ENCODE assay signal across 28 cellular contexts in the genomic region with DNA sequence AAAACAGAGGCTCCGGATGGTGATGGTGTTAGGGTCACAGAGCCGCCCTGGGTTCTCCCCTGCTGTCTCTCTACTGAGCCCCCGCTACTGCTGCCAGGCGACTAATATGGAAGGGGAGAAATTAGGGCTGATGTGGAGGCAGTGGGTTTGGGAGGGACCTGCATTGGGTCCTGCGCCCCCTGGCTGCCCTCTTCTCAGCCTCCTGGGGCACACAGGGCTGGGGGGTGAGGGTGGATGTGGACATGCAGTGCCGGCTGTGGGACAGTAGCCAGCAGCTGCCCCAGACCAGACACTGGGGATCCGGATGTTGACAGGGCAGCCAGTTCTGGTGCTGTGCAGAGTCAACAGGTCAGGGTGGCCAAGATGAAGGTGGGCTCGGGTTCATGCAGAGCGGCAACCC.
DNase-seq lines count a peak whose midpoint lies in the region; ATAC-seq and TF ChIP-seq lines count a peak whose summit lies in the region.
"Had no signal": no experiment of that assay in that cellular context is flagged by ENCODE, and none has a peak within 500 bp of the region (broad histone marks: within the 10 kb centered on the region; RNA-seq: fewer than 3 reads in every experiment).

No MANE protein-coding gene starts in this region.

- no peaks in the 10 kb centered on the region for H3K36me3 Mint-ChIP-seq in memory B cell
- H3K36me3 Mint-ChIP-seq: activated CD4-positive, alpha-beta memory T cell treated with anti-CD3 and anti-CD28 coated beads for 36 hours; IgD-negative memory B cell had no signal

- H3K4me1 ChIP-seq in HEK293 (ENCODE audit: control insufficient read depth, insufficient read depth, low read length), result no peaks in the 10 kb centered on the region
- H3K4me1 ChIP-seq: esophagus squamous epithelium, HAP-1, heart right ventricle, sigmoid colon, tibial artery had no signal

- H3K4me3 Mint-ChIP-seq in memory B cell, result no peak overlapping the region
- H3K4me3 Mint-ChIP-seq: activated CD4-positive, alpha-beta memory T cell treated with anti-CD3 and anti-CD28 coated beads for 36 hours; activated naive CD4-positive, alpha-beta T cell treated with anti-CD3 and anti-CD28 coated beads for 36 hours; activated T-helper 1 cell treated with anti-CD3 and anti-CD28 coated beads, Interleukin-12 subunit alpha, Interleukin-12 subunit beta, Interleukin-2, Interleukin-4 antibody, amounts not matched to agents 30 ng/mL and 10 ng/mL and 1 ng/mL, durations not matched to agents 14 hours and 24 hours and 36 hours; IgD-negative memory B cell; T-helper 17 cell had no signal

- no peak overlapping the region for H3K27ac Mint-ChIP-seq in memory B cell
- H3K27ac Mint-ChIP-seq: activated CD4-positive, alpha-beta memory T cell treated with anti-CD3 and anti-CD28 coated beads for 36 hours; activated naive CD4-positive, alpha-beta T cell treated with anti-CD3 and anti-CD28 coated beads for 36 hours; activated T-helper 1 cell treated with anti-CD3 and anti-CD28 coated beads, Interleukin-12 subunit alpha, Interleukin-12 subunit beta, Interleukin-2, Interleukin-4 antibody, amounts not matched to agents 30 ng/mL and 10 ng/mL and 1 ng/mL, durations not matched to agents 14 hours and 24 hours and 36 hours; IgD-negative memory B cell; T-helper 17 cell had no signal

- ATAC-seq in memory B cell (ENCODE audit: low read depth) (peak; percentile 53), HG03135 (IDR thresholded peaks at IDR 0.05; ENCODE audit: unreplicated experiment) (no peak)
- ATAC-seq: T-helper 17 cell had no signal

- no peak for DNase-seq in memory B cell (ENCODE audit: low spot score in 2 of 2)
- no peak for DNase-seq in NK-92 (lab: John Stamatoyannopoulos, UW; ENCODE audit: unreplicated experiment)
- no peak for DNase-seq in NCI-H2029 (lab: John Stamatoyannopoulos, UW)
- DNase-seq: activated CD4-positive, alpha-beta memory T cell treated with anti-CD3 and anti-CD28 coated beads for 36 hours; activated CD4-positive, CD25-positive, alpha-beta regulatory T cell treated with anti-CD3 and anti-CD28 coated beads, Interleukin-2, amount 50 U/mL, for 72 hours; activated CD8-positive, alpha-beta memory T cell treated with anti-CD3 and anti-CD28 coated beads, Interleukin-2, amount 50 U/mL, for 4 hours; activated naive CD4-positive, alpha-beta T cell treated with anti-CD3 and anti-CD28 coated beads for 36 hours; body of pancreas; C1 segment of cervical spinal cord; DMS53; dorsolateral prefrontal cortex; esophagus squamous epithelium; heart right ventricle; NCI-H1092; NCI-H1694; NCI-H2171; NCI-H510A treated with DMSO at 0.1 percent for 48 hours; sigmoid colon; stimulated activated CD4-positive, alpha-beta T cell treated with anti-CD3 and anti-CD28 coated beads, Interleukin-4, amount 100 ng/mL, for 1 hour; T-helper 17 cell; tibial artery had no signal

- TF ChIP-seq CTCF in GM12872 (IDR thresholded peaks at IDR 0.05; ENCODE audit: insufficient read depth, low read depth, low read length) (peak; percentile 21; the same call in 1 of the 3 replicates), HEK293 (tag by site-specific recombination; IDR thresholded peaks at IDR 0.05) (no peak; the same call in 1 of the 2 replicates), VCaP (conservative IDR thresholded peaks at IDR 0.05) (0 out of 2 replicates have a peak, but pooled peaks have one; percentile 16)

- no peaks in the 10 kb centered on the region for H3K9me3 Mint-ChIP-seq in memory B cell
- H3K9me3 Mint-ChIP-seq: activated CD4-positive, alpha-beta memory T cell treated with anti-CD3 and anti-CD28 coated beads for 36 hours; activated naive CD4-positive, alpha-beta T cell treated with anti-CD3 and anti-CD28 coated beads for 36 hours; activated T-helper 1 cell treated with anti-CD3 and anti-CD28 coated beads, Interleukin-12 subunit alpha, Interleukin-12 subunit beta, Interleukin-2, Interleukin-4 antibody, amounts not matched to agents 30 ng/mL and 10 ng/mL and 1 ng/mL, durations not matched to agents 14 hours and 24 hours and 36 hours; IgD-negative memory B cell had no signal

- no peaks in the 10 kb centered on the region for H3K4me1 Mint-ChIP-seq in memory B cell
- H3K4me1 Mint-ChIP-seq: IgD-negative memory B cell had no signal

- H3K27ac ChIP-seq in HEK293 (ENCODE audit: extremely low read depth, low read depth, low read length), result no peak overlapping the region
- H3K27ac ChIP-seq in VCaP, result no peak overlapping the region
- H3K27ac ChIP-seq: body of pancreas, esophagus squamous epithelium, heart right ventricle, sigmoid colon, tibial artery had no signal

- CTCF ChIA-PET in HEK293 (lab: Yijun Ruan, JAX), result interaction anchor here (1.0 kb wide), 1 partner anchor 32 kb away, joined by 4 read pairs; no protein-coding TSS in a partner anchor

- no peaks in the 10 kb centered on the region for H3K9me3 ChIP-seq in HEK293 (ENCODE audit: control insufficient read depth, insufficient read depth, low read depth, low read length)
- H3K9me3 ChIP-seq: body of pancreas, esophagus squamous epithelium, HAP-1, heart right ventricle, sigmoid colon, tibial artery had no signal

- H3K4me3 ChIP-seq in HEK293 (ENCODE audit: low read depth, low read length), result no peak overlapping the region
- H3K4me3 ChIP-seq: body of pancreas, dorsolateral prefrontal cortex, esophagus squamous epithelium, HAP-1, heart right ventricle, sigmoid colon, tibial artery had no signal

- peaks cover 20% of the 10 kb centered on the region for H3K27me3 Mint-ChIP-seq in memory B cell

- H3K36me3 ChIP-seq in HEK293 (ENCODE audit: control insufficient read depth in 2 of 2, insufficient read depth in 1 of 2, low read length in 2 of 2), result no peaks in the 10 kb centered on the region
- H3K36me3 ChIP-seq: esophagus squamous epithelium, HAP-1, heart right ventricle, sigmoid colon, tibial artery had no signal

- POLR2A ChIA-PET in HEK293 (lab: Yijun Ruan, JAX), result no interaction called here

TF ChIP-seq in HEK293, 187 proteins besides CTCF, POLR2A, EP300 and RAD21:
- TF ChIP-seq, protein P1, sequence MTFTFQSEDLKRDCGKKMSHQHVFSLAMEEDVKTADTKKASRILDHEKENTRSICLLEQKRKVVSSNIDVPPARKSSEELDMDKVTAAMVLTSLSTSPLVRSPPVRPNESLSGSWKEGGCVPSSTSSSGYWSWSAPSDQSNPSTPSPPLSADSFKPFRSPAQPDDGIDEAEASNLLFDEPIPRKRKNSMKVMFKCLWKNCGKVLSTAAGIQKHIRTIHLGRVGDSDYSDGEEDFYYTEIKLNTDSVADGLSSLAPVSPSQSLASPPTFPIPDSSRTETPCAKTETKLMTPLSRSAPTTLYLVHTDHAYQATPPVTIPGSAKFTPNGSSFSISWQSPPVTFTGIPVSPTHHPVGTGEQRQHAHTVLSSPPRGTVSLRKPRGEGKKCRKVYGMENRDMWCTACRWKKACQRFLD (tag by site-specific recombination; IDR thresholded peaks at IDR 0.05), result no peak
- 0 out of 2 replicates have a peak, but pooled peaks have one; percentile 22 for TF ChIP-seq SCRT2 (tag by site-specific recombination; IDR thresholded peaks at IDR 0.05)
